In genomic region chr1:234659538-234659937, GRCh38 we compare ENCODE assay signal across 12 cellular contexts. TPM values are rescaled to one million over a fixed set of nuclear protein-coding genes. Genes with fewer than 3 reads are reported as not detected.
DNase-seq lines count a peak whose midpoint lies in the region; ATAC-seq and TF ChIP-seq lines count a peak whose summit lies in the region.
"Had no signal": no experiment of that assay in that cellular context is flagged by ENCODE, and none has a peak within 500 bp of the region (broad histone marks: within the 10 kb centered on the region; RNA-seq: fewer than 3 reads in every experiment).

No MANE protein-coding gene starts in this region.

- H3K4me3 ChIP-seq in breast epithelium (no peak overlapping the region), left lung (no peak overlapping the region)
- H3K4me3 ChIP-seq: BLaER1 treated with 17β-estradiol and CSF1 and Interleukin-3, amounts not matched to agents 10 nM and 100 nM; uterus had no signal

- H3K9me3 ChIP-seq in breast epithelium, result no peaks in the 10 kb centered on the region
- H3K9me3 ChIP-seq in left lung, result no peaks in the 10 kb centered on the region
- H3K9me3 ChIP-seq: BLaER1 treated with 17β-estradiol and CSF1 and Interleukin-3, amounts not matched to agents 10 nM and 100 nM; uterus had no signal

- no peak for TF ChIP-seq CTCF in breast epithelium (IDR thresholded peaks at IDR 0.05)
- TF ChIP-seq CTCF in left lung (IDR thresholded peaks at IDR 0.05), result no peak

- H3K27ac ChIP-seq in breast epithelium, result peak overlapping the region; percentile 78 to 80
- no peak overlapping the region for H3K27ac ChIP-seq in left lung
- H3K27ac ChIP-seq: BLaER1 treated with 17β-estradiol and CSF1 and Interleukin-3, amounts not matched to agents 10 nM and 100 nM; uterus; VCaP had no signal

- H3K27me3 ChIP-seq in breast epithelium (no peaks in the 10 kb centered on the region), left lung (no peaks in the 10 kb centered on the region)
- H3K27me3 ChIP-seq: BLaER1 treated with 17β-estradiol and CSF1 and Interleukin-3, amounts not matched to agents 10 nM and 100 nM; uterus had no signal

- no peaks in the 10 kb centered on the region for H3K36me3 ChIP-seq in breast epithelium
- H3K36me3 ChIP-seq in left lung, result no peaks in the 10 kb centered on the region
- H3K36me3 ChIP-seq: BLaER1 treated with 17β-estradiol and CSF1 and Interleukin-3, amounts not matched to agents 10 nM and 100 nM; uterus had no signal

- DNase-seq in AG08396 (ENCODE audit: low spot score) (peak; percentile 58), M059J (ENCODE audit: low read depth) (peak; percentile 90), breast epithelium (ENCODE audit: low spot score in 2 of 2) (no peak), left lung (no peak), pons (ENCODE audit: low spot score) (no peak), DMS 273 treated with DMSO at 0.1 percent for 48 hours (lab: John Stamatoyannopoulos, UW) (no peak), head of caudate nucleus (no peak), COR-L47 (lab: John Stamatoyannopoulos, UW) (no peak)
- DNase-seq: MM.1S, uterus had no signal

- ATAC-seq in left lung, result peak; percentile 15

- no peak for TF ChIP-seq POLR2A in breast epithelium (IDR thresholded peaks at IDR 0.05)

- H3K4me1 ChIP-seq in breast epithelium (peaks cover 0 to 20% of the 10 kb centered on the region in 2 donors), left lung (peaks cover 0 to 31% of the 10 kb centered on the region in 2 donors)
- H3K4me1 ChIP-seq: uterus had no signal

- intact Hi-C loops in breast epithelium (cut with DNase I; ENCODE audit: low total_unique reads) (no loop called here), left lung (cut with DNase I) (no loop called here), head of caudate nucleus (cut with DNase I) (no loop called here)

RNA-seq across cellular contexts. Expression of gene IRF2BP2, which starts 49.6 kb away (rescaled TPM):
- total RNA-seq in M059J (2014; rRNA removed; shearing (Covaris generic)), result 49.0 and 84.1 TPM in 2 replicates
- total RNA-seq in breast epithelium, result 100 to 1,000 TPM in 1 of 3 donors, 10 to 100 TPM in 2; 60.3 to 108 (median 84.9) TPM
- total RNA-seq in left lung, result 100 to 1,000 TPM; 114 to 135 TPM

Comparison
In these comparisons a context has a peak if more than half of its experiments do, and no peak if none do; other contexts are left out.
1. DNase-seq: peak in AG08396 (single experiment) and M059J (single experiment); none in breast epithelium (0 of 2), left lung (0 of 2), pons (single experiment), DMS 273 treated with DMSO at 0.1 percent for 48 hours (single experiment), head of caudate nucleus (0 of 42) and COR-L47 (single experiment).
2. H3K27ac ChIP-seq: peak in breast epithelium (2 of 2); none in left lung (0 of 2).